ENCODE assay signal across 21 cellular contexts in the genomic region with DNA sequence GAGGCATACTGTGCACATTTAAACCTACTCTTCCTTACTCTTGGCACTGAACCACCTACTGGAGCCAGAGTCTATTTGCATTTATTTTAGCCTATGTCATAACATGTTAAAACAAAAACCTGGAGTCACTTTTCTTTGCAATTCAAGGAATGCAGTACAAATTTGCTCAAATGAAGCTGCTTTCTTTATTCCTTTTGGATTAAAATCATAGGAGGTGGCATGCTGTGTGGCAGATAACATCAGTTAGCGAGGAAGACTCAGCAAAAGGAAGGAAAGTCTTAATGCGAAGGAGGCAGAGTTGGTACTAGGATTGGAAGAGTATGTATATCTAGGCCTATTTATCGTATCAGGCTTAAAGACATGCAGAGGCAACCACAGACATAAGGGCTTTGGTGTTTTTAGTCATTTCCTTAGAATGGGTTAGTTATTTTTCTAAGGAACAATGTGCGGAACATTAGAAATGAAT.
A peak's percentile ranks its signal among the peaks of the same experiment; 100 is the strongest.
DNase-seq lines count a peak whose midpoint lies in the region; ATAC-seq and TF ChIP-seq lines count a peak whose summit lies in the region.
"Had no signal": no experiment of that assay in that cellular context is flagged by ENCODE, and none has a peak within 500 bp of the region (broad histone marks: within the 10 kb centered on the region; RNA-seq: fewer than 3 reads in every experiment).

No MANE protein-coding gene starts in this region.

- no peaks in the 10 kb centered on the region for H3K27me3 ChIP-seq in CD8-positive, alpha-beta T cell (ENCODE audit: insufficient read depth, low read length)
- no peaks in the 10 kb centered on the region for H3K27me3 ChIP-seq in breast epithelium
- H3K27me3 ChIP-seq: BLaER1 treated with 17β-estradiol and CSF1 and Interleukin-3, amounts not matched to agents 10 nM and 100 nM; neural progenitor cell; suprapubic skin had no signal

- no peaks in the 10 kb centered on the region for H3K27me3 Mint-ChIP-seq in CD8-positive, alpha-beta T cell (ENCODE audit: low read depth)
- H3K27me3 Mint-ChIP-seq in T-helper 17 cell: no peaks in the 10 kb centered on the region
- H3K27me3 Mint-ChIP-seq: IgD-negative memory B cell had no signal

- peak overlapping the region; percentile 68 for H3K27ac Mint-ChIP-seq in CD8-positive, alpha-beta T cell
- peak overlapping the region; percentile 95 for H3K27ac Mint-ChIP-seq in T-helper 17 cell
- H3K27ac Mint-ChIP-seq: endodermal cell, neural progenitor cell had no signal

- no peak for TF ChIP-seq CTCF in CD8-positive, alpha-beta T cell (IDR thresholded peaks at IDR 0.05)
- TF ChIP-seq CTCF in epithelial cell of esophagus (IDR thresholded peaks at IDR 0.05; ENCODE audit: insufficient read depth, low read depth, low read length, missing control alignments) (no peak), breast epithelium (IDR thresholded peaks at IDR 0.05) (no peak)

- no peaks in the 10 kb centered on the region for H3K36me3 ChIP-seq in CD8-positive, alpha-beta T cell (ENCODE audit: insufficient read depth, low read length)
- H3K36me3 ChIP-seq in breast epithelium: no peaks in the 10 kb centered on the region
- H3K36me3 ChIP-seq: neural progenitor cell, suprapubic skin had no signal

- CTCF ChIA-PET in CD8-positive, alpha-beta T cell (lab: Charles Lee): interaction anchor here (0.6 to 1.3 kb wide), 3 partner anchors 17 to 141 kb away, joined by 3 to 4 read pairs (median 3); no protein-coding TSS in a partner anchor

- no peaks in the 10 kb centered on the region for H3K9me3 Mint-ChIP-seq in CD8-positive, alpha-beta T cell
- H3K9me3 Mint-ChIP-seq: endodermal cell, IgD-negative memory B cell, neural progenitor cell had no signal

- no peak for ATAC-seq in CD8-positive, alpha-beta T cell
- ATAC-seq in T-helper 17 cell: no peak

- H3K4me1 Mint-ChIP-seq in CD8-positive, alpha-beta T cell (ENCODE audit: low read depth): peaks cover 79% of the 10 kb centered on the region
- H3K4me1 Mint-ChIP-seq in T-helper 17 cell: peaks cover 63% of the 10 kb centered on the region

- no peak overlapping the region for H3K27ac ChIP-seq in CD8-positive, alpha-beta T cell (ENCODE audit: low read depth, low read length)
- H3K27ac ChIP-seq in breast epithelium: no peak overlapping the region
- H3K27ac ChIP-seq: BLaER1 treated with 17β-estradiol and CSF1 and Interleukin-3, amounts not matched to agents 10 nM and 100 nM; neural progenitor cell; suprapubic skin had no signal

- peaks cover 59% of the 10 kb centered on the region for H3K4me1 ChIP-seq in CD8-positive, alpha-beta T cell (ENCODE audit: insufficient read depth, low read length)
- H3K4me1 ChIP-seq in breast epithelium: no peaks in the 10 kb centered on the region
- H3K4me1 ChIP-seq: suprapubic skin had no signal

- no peaks in the 10 kb centered on the region for H3K9me3 ChIP-seq in CD8-positive, alpha-beta T cell (ENCODE audit: low read length)
- H3K9me3 ChIP-seq in T-helper 17 cell (ENCODE audit: control insufficient read depth, low read length, poor library complexity, severe bottlenecking) (peaks cover 4% of the 10 kb centered on the region), breast epithelium (no peaks in the 10 kb centered on the region)
- H3K9me3 ChIP-seq: BLaER1 treated with 17β-estradiol and CSF1 and Interleukin-3, amounts not matched to agents 10 nM and 100 nM; suprapubic skin had no signal

- no peak for TF ChIP-seq POLR2A in breast epithelium (IDR thresholded peaks at IDR 0.05)

- H3K36me3 Mint-ChIP-seq in CD8-positive, alpha-beta T cell: peaks cover 24% of the 10 kb centered on the region
- no peaks in the 10 kb centered on the region for H3K36me3 Mint-ChIP-seq in T-helper 17 cell (ENCODE audit: low read depth)

- POLR2A ChIA-PET in CD8-positive, alpha-beta T cell (lab: Charles Lee): interaction anchor here (0.8 kb wide), 1 partner anchor 55 kb away, joined by 3 read pairs; no protein-coding TSS in a partner anchor

- no peak overlapping the region for H3K4me3 ChIP-seq in CD8-positive, alpha-beta T cell (ENCODE audit: low read depth, low read length)
- H3K4me3 ChIP-seq in epithelial cell of esophagus (ENCODE audit: low read length) (no peak overlapping the region), breast epithelium (no peak overlapping the region)
- H3K4me3 ChIP-seq: BLaER1 treated with 17β-estradiol and CSF1 and Interleukin-3, amounts not matched to agents 10 nM and 100 nM; neural progenitor cell; suprapubic skin had no signal

- intact Hi-C loops in CD8-positive, alpha-beta T cell (cut with DNase I, micrococcal nuclease): loop anchor here (5.0 kb wide), 4 partner anchors 33 to 152 kb away; no protein-coding TSS in a partner anchor
- intact Hi-C loops in breast epithelium (cut with DNase I; ENCODE audit: low total_unique reads): no loop called here

- H3K4me3 Mint-ChIP-seq in CD8-positive, alpha-beta T cell: no peak overlapping the region
- no peak overlapping the region for H3K4me3 Mint-ChIP-seq in T-helper 17 cell
- H3K4me3 Mint-ChIP-seq: endodermal cell, IgD-negative memory B cell, neural progenitor cell had no signal

- DNase-seq in CD8-positive, alpha-beta T cell: no peak
- DNase-seq in T-helper 17 cell (no peak), epithelial cell of esophagus (ENCODE audit: low read depth) (peak; percentile 30), non-pigmented ciliary epithelial cell (ENCODE audit: low read depth) (peak; percentile 18), NCI-H1105 treated with DMSO at 0.1 percent for 48 hours (lab: John Stamatoyannopoulos, UW) (no peak), NCI-H446 (lab: John Stamatoyannopoulos, UW) (no peak), breast epithelium (ENCODE audit: low spot score in 2 of 2) (no peak)
- DNase-seq: activated CD4-positive, alpha-beta T cell treated with anti-CD3 and anti-CD28 coated beads, Interleukin-2, amount 50 U/mL, for 48 hours; activated T-cell treated with anti-CD3 and anti-CD28 coated beads, Interleukin-2, amount 50 U/mL, for 48 hours; cerebellar nuclear complex; DMS53; endodermal cell; hypothalamus; kidney glomerular epithelial cell; mesendoderm; NCI-H2029; NCI-H510A treated with DMSO at 0.1 percent for 48 hours had no signal

Comparison
In these comparisons a context has a peak if more than half of its experiments do, and no peak if none do; other contexts are left out.
1. DNase-seq: peak in epithelial cell of esophagus (single experiment) and non-pigmented ciliary epithelial cell (single experiment); none in CD8-positive, alpha-beta T cell (0 of 7), T-helper 17 cell (0 of 3), NCI-H1105 treated with DMSO at 0.1 percent for 48 hours (single experiment), NCI-H446 (0 of 2) and breast epithelium (0 of 2).